In the genomic region with DNA sequence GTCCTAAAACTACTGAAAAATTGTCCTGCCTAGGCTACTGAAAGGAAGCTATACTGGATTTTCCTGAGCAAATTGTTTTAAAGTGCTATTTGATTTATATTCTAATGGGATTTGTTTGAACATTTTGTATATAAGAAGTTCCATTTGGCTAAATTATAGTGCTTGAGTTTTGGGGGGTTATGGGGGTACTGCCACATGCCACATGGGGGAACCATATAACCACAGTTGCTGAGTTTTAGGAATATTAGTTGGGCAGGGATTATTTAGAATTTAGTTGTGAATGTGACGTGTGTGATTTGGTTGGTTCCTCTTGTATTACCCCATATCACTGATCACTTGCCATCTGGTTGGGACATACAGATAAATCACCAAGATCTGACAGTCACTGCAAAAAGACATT, we compare ENCODE assay signal across 1 cellular context.
TF ChIP-seq lines count a peak whose summit lies in the region.

No MANE protein-coding gene starts in this region.

TF ChIP-seq in WTC11, 78 proteins besides CTCF, POLR2A, EP300 and RAD21 (continued from another document):
- TF ChIP-seq, protein P1, sequence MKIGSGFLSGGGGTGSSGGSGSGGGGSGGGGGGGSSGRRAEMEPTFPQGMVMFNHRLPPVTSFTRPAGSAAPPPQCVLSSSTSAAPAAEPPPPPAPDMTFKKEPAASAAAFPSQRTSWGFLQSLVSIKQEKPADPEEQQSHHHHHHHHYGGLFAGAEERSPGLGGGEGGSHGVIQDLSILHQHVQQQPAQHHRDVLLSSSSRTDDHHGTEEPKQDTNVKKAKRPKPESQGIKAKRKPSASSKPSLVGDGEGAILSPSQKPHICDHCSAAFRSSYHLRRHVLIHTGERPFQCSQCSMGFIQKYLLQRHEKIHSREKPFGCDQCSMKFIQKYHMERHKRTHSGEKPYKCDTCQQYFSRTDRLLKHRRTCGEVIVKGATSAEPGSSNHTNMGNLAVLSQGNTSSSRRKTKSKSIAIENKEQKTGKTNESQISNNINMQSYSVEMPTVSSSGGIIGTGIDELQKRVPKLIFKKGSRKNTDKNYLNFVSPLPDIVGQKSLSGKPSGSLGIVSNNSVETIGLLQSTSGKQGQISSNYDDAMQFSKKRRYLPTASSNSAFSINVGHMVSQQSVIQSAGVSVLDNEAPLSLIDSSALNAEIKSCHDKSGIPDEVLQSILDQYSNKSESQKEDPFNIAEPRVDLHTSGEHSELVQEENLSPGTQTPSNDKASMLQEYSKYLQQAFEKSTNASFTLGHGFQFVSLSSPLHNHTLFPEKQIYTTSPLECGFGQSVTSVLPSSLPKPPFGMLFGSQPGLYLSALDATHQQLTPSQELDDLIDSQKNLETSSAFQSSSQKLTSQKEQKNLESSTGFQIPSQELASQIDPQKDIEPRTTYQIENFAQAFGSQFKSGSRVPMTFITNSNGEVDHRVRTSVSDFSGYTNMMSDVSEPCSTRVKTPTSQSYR (CRISPR knock-in tag; IDR thresholded peaks at IDR 0.05): no peak
- TF ChIP-seq SOX15 (CRISPR knock-in tag; IDR thresholded peaks at IDR 0.05): no peak
- TF ChIP-seq, protein P2, sequence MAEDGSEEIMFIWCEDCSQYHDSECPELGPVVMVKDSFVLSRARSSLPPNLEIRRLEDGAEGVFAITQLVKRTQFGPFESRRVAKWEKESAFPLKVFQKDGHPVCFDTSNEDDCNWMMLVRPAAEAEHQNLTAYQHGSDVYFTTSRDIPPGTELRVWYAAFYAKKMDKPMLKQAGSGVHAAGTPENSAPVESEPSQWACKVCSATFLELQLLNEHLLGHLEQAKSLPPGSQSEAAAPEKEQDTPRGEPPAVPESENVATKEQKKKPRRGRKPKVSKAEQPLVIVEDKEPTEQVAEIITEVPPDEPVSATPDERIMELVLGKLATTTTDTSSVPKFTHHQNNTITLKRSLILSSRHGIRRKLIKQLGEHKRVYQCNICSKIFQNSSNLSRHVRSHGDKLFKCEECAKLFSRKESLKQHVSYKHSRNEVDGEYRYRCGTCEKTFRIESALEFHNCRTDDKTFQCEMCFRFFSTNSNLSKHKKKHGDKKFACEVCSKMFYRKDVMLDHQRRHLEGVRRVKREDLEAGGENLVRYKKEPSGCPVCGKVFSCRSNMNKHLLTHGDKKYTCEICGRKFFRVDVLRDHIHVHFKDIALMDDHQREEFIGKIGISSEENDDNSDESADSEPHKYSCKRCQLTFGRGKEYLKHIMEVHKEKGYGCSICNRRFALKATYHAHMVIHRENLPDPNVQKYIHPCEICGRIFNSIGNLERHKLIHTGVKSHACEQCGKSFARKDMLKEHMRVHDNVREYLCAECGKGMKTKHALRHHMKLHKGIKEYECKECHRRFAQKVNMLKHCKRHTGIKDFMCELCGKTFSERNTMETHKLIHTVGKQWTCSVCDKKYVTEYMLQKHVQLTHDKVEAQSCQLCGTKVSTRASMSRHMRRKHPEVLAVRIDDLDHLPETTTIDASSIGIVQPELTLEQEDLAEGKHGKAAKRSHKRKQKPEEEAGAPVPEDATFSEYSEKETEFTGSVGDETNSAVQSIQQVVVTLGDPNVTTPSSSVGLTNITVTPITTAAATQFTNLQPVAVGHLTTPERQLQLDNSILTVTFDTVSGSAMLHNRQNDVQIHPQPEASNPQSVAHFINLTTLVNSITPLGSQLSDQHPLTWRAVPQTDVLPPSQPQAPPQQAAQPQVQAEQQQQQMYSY (CRISPR knock-in tag; IDR thresholded peaks at IDR 0.05): no peak
- TF ChIP-seq JUN (CRISPR knock-in tag; IDR thresholded peaks at IDR 0.05): no peak
- TF ChIP-seq TEAD1 (CRISPR knock-in tag; IDR thresholded peaks at IDR 0.05): no peak
- no peak for TF ChIP-seq OVOL2 (CRISPR knock-in tag; IDR thresholded peaks at IDR 0.05; ENCODE audit: borderline replicate concordance)
- no peak for TF ChIP-seq ZNF121 (CRISPR knock-in tag; IDR thresholded peaks at IDR 0.05)
- TF ChIP-seq, protein P3, sequence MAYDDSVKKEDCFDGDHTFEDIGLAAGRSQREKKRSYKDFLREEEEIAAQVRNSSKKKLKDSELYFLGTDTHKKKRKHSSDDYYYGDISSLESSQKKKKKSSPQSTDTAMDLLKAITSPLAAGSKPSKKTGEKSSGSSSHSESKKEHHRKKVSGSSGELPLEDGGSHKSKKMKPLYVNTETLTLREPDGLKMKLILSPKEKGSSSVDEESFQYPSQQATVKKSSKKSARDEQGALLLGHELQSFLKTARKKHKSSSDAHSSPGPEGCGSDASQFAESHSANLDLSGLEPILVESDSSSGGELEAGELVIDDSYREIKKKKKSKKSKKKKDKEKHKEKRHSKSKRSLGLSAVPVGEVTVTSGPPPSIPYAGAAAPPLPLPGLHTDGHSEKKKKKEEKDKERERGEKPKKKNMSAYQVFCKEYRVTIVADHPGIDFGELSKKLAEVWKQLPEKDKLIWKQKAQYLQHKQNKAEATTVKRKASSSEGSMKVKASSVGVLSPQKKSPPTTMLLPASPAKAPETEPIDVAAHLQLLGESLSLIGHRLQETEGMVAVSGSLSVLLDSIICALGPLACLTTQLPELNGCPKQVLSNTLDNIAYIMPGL (CRISPR knock-in tag; IDR thresholded peaks at IDR 0.05): no peak
- TF ChIP-seq, protein P4, sequence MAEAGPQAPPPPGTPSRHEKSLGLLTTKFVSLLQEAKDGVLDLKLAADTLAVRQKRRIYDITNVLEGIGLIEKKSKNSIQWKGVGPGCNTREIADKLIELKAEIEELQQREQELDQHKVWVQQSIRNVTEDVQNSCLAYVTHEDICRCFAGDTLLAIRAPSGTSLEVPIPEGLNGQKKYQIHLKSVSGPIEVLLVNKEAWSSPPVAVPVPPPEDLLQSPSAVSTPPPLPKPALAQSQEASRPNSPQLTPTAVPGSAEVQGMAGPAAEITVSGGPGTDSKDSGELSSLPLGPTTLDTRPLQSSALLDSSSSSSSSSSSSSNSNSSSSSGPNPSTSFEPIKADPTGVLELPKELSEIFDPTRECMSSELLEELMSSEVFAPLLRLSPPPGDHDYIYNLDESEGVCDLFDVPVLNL (CRISPR knock-in tag; IDR thresholded peaks at IDR 0.05; ENCODE audit: borderline replicate concordance, low read depth): no peak
- TF ChIP-seq RELA (CRISPR knock-in tag; IDR thresholded peaks at IDR 0.05; ENCODE audit: borderline replicate concordance): no peak
